In genomic region chr17:39668141-39668924, GRCh38 we compare ENCODE assay signal across 1 cellular context.
TF ChIP-seq lines count a peak whose summit lies in the region.

Gene PNMT, plus strand, starts transcription at chr17:39668453. Its CDS starts 23 bp downstream, at chr17:39668476.

TF ChIP-seq in H1, 55 proteins besides CTCF, POLR2A, EP300 and RAD21 (continued from another document):
- TF ChIP-seq CHD7 (IDR thresholded peaks at IDR 0.05; ENCODE audit: insufficient replicate concordance, low read length) (no peak), HDAC6 (IDR thresholded peaks at IDR 0.05; ENCODE audit: low read depth, low read length) (no peak), RBBP5 (IDR thresholded peaks at IDR 0.05; ENCODE audit: borderline replicate concordance, low read depth, low read length) (peak; percentile 47; the same call in 1 of the 2 replicates), SRF (IDR thresholded peaks at IDR 0.05; ENCODE audit: low read depth, low read length) (no peak), CBX8 (IDR thresholded peaks at IDR 0.05; ENCODE audit: borderline replicate concordance, low read depth, low read length) (no peak), CTBP2 (IDR thresholded peaks at IDR 0.05; ENCODE audit: borderline replicate concordance, insufficient read depth, insufficient read length, low read length) (no peak), CHD1 (IDR thresholded peaks at IDR 0.05; ENCODE audit: low read depth, low read length) (no peak), CEBPB (IDR thresholded peaks at IDR 0.05; ENCODE audit: low read depth, low read length) (no peak), JUN (IDR thresholded peaks at IDR 0.05; ENCODE audit: low read depth, low read length) (no peak), TBP (IDR thresholded peaks at IDR 0.05; ENCODE audit: low read depth, low read length) (peak; percentile 70), SUZ12 (IDR thresholded peaks at IDR 0.05; ENCODE audit: low read length) (peak; percentile 23; the same call in 1 of the 2 replicates), GABPA (IDR thresholded peaks at IDR 0.05; ENCODE audit: borderline replicate concordance, insufficient read depth, low read length) (peak; percentile 84; the same call in 1 of the 2 replicates), PHF8 (conservative IDR thresholded peaks at IDR 0.05; ENCODE audit: low read depth, low read length) (no peak), SIX5 (IDR thresholded peaks at IDR 0.05; ENCODE audit: low read depth, low read length) (no peak), ASH2L (IDR thresholded peaks at IDR 0.05; ENCODE audit: low read length) (peak; percentile 79), MAX (IDR thresholded peaks at IDR 0.05) (peak; percentile 64; the same call in 1 of the 2 replicates), MAFK (IDR thresholded peaks at IDR 0.05; ENCODE audit: low read depth, low read length) (no peak), SAP30 (IDR thresholded peaks at IDR 0.05; ENCODE audit: insufficient read depth, insufficient replicate concordance, low read length) (no peak), KDM4A (IDR thresholded peaks at IDR 0.05; ENCODE audit: low read depth, low read length, severe bottlenecking) (peak; percentile 74), BCL11A (IDR thresholded peaks at IDR 0.05; ENCODE audit: low read depth in 2 of 2, low read length in 2 of 2) (no peak), ATF2 (IDR thresholded peaks at IDR 0.05; ENCODE audit: low read length) (no peak), NRF1 (IDR thresholded peaks at IDR 0.05; ENCODE audit: low read depth, low read length) (no peak), ATF3 (IDR thresholded peaks at IDR 0.05; ENCODE audit: insufficient read depth, low read depth, low read length) (no peak), RFX5 (IDR thresholded peaks at IDR 0.05; ENCODE audit: borderline replicate concordance, low read depth, low read length) (no peak), TAF1 (IDR thresholded peaks at IDR 0.05; ENCODE audit: low read depth, low read length) (0 out of 2 replicates have a peak, but pooled peaks have one; percentile 21), YY1 (IDR thresholded peaks at IDR 0.05; ENCODE audit: low read depth, low read length) (no peak), TAF7 (optimal IDR thresholded peaks at IDR 0.05; ENCODE audit: borderline replicate concordance, low read depth, low read length) (no peak), KDM5A (IDR thresholded peaks at IDR 0.05; ENCODE audit: low read length) (no peak), BRCA1 (IDR thresholded peaks at IDR 0.05; ENCODE audit: low read depth, low read length) (no peak), SIRT6 (IDR thresholded peaks at IDR 0.05; ENCODE audit: low read length) (no peak), POLR2AphosphoS5 (IDR thresholded peaks at IDR 0.05; ENCODE audit: low read depth, low read length) (no peak), SP2 (IDR thresholded peaks at IDR 0.05; ENCODE audit: low read length) (no peak), SIN3A (conservative IDR thresholded peaks at IDR 0.05 in 1 of 2, IDR thresholded peaks at IDR 0.05 in 1 of 2; ENCODE audit: low read depth in 1 of 2, low read length in 2 of 2) (no peak; a peak in 1 of 4 replicates), E2F6 (IDR thresholded peaks at IDR 0.05) (peak; percentile 72), KDM1A (IDR thresholded peaks at IDR 0.05; ENCODE audit: borderline replicate concordance, low read length) (0 out of 2 replicates have a peak, but pooled peaks have one; percentile 15), FOSL1 (IDR thresholded peaks at IDR 0.05; ENCODE audit: insufficient read depth, low read depth, low read length) (no peak), SP4 (IDR thresholded peaks at IDR 0.05; ENCODE audit: low read length) (no peak), CHD2 (IDR thresholded peaks at IDR 0.05; ENCODE audit: low read length) (no peak), BACH1 (IDR thresholded peaks at IDR 0.05; ENCODE audit: low read length) (no peak), RNF2 (IDR thresholded peaks at IDR 0.05; ENCODE audit: borderline replicate concordance, low read depth, low read length, missing control alignments, poor library complexity, severe bottlenecking) (peak; percentile 32)
TF ChIP-seq in H1: peak in this region for 14.
